2 cellular contexts compared by ENCODE assay signal in genomic region chr20:53654932-53655674, GRCh38.
TF ChIP-seq lines count a peak whose summit lies in the region.

No MANE protein-coding gene starts in this region.

TF ChIP-seq in GM23338, 12 proteins besides CTCF, POLR2A, EP300 and RAD21 (continued from another document):
- TF ChIP-seq CREB1 (CRISPR knock-in tag; IDR thresholded peaks at IDR 0.05; ENCODE audit: low read depth) (no peak), EZH2phosphoT487 (IDR thresholded peaks at IDR 0.05; ENCODE audit: unreplicated experiment) (no peak), ZNF462 (CRISPR knock-in tag; IDR thresholded peaks at IDR 0.05) (no peak), ZNF331 (CRISPR knock-in tag; IDR thresholded peaks at IDR 0.05; ENCODE audit: low read depth) (no peak)

TF ChIP-seq in WTC11, 78 proteins besides CTCF, POLR2A, EP300 and RAD21 (continued from another document):
- TF ChIP-seq CDX4 (CRISPR knock-in tag; IDR thresholded peaks at IDR 0.05; ENCODE audit: borderline replicate concordance) = no peak
- no peak for TF ChIP-seq NR1H2 (CRISPR knock-in tag; IDR thresholded peaks at IDR 0.05)
- TF ChIP-seq ZNF281 (CRISPR knock-in tag; IDR thresholded peaks at IDR 0.05) = no peak
- TF ChIP-seq TEAD4 (CRISPR knock-in tag; IDR thresholded peaks at IDR 0.05) = no peak
- no peak for TF ChIP-seq SMAD3 (CRISPR knock-in tag; IDR thresholded peaks at IDR 0.05; ENCODE audit: borderline replicate concordance)
- no peak for TF ChIP-seq E2F5 (CRISPR knock-in tag; IDR thresholded peaks at IDR 0.05)
